22 cellular contexts compared by ENCODE assay signal in the genomic region with DNA sequence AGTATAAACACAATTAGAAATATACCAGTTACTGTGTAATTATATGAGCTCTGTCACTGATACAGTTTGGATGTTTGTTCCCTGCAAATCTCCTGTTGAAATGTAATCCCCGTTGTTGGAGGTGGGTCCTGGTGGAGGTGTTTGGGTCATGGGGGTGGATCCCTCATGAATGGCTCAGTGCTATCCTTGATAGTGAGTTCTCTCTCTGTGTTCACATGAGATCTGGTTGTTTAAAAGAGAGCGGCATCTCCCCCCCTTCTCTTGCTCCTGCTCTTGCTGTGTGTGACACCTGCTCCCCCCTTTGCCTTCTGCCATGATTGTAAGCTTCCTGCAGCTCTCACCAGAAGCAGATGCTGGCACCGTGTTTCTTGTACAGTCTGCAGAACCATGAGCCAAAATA.
"Had no signal": no experiment of that assay in that cellular context is flagged by ENCODE, and none has a peak within 500 bp of the region (broad histone marks: within the 10 kb centered on the region; RNA-seq: fewer than 3 reads in every experiment).

No MANE protein-coding gene starts in this region.

- ATAC-seq: activated CD4-positive, alpha-beta T cell treated with anti-CD3 and anti-CD28 coated beads for 36 hours; body of pancreas; left lung; lower lobe of right lung; mucosa of descending colon; natural killer cell treated with Interleukin-12 subunit alpha and Interleukin-12 subunit beta and Interleukin-15 and Interleukin-18, amount 100 ng/mL, for 72 hours; right lobe of liver had no signal

- DNase-seq: activated CD4-positive, alpha-beta T cell treated with anti-CD3 and anti-CD28 coated beads for 36 hours; activated CD4-positive, CD25-positive, alpha-beta regulatory T cell; activated effector memory CD4-positive, alpha-beta T cell treated with anti-CD3 and anti-CD28 coated beads, Interleukin-2, amount 50 U/mL, for 16 hours; activated naive CD4-positive, alpha-beta T cell treated with anti-CD3 and anti-CD28 coated beads for 36 hours; activated naive CD8-positive, alpha-beta T cell treated with anti-CD3 and anti-CD28 coated beads for 36 hours; activated T-cell treated with anti-CD3 and anti-CD28 coated beads, Interleukin-2, amount 50 U/mL, for 1 hour; adrenal gland; aorta; body of pancreas; cerebellar nuclear complex; colonic mucosa; effector CD8-positive, alpha-beta T cell; hippocampal formation; kidney glomerular epithelial cell; left lung; lower lobe of right lung; mucosa of descending colon; right lobe of liver; stimulated activated CD4-positive, alpha-beta T cell treated with anti-CD3 and anti-CD28 coated beads, Interleukin-2, amount 100 ng/mL, for 48 hours; stimulated activated naive CD4-positive, alpha-beta T cell treated with Interleukin-2 at 50 U/mL for 16 hours had no signal

- H3K36me3 ChIP-seq: adrenal gland, colonic mucosa, left lung, lower lobe of right lung, right lobe of liver, tibial nerve had no signal

- H3K4me1 ChIP-seq: colonic mucosa, left lung, right lobe of liver, tibial nerve had no signal

- H3K27me3 ChIP-seq: adrenal gland, body of pancreas, colonic mucosa, left lung, right lobe of liver, tibial nerve had no signal

- H3K4me3 ChIP-seq: adrenal gland, body of pancreas, colonic mucosa, left lung, lower lobe of right lung, mucosa of descending colon, right lobe of liver, tibial nerve had no signal

- H3K27ac ChIP-seq: adrenal gland, body of pancreas, colonic mucosa, left lung, lower lobe of right lung, right lobe of liver, tibial nerve had no signal

- H3K9me3 ChIP-seq: adrenal gland, body of pancreas, colonic mucosa, left lung, lower lobe of right lung, mucosa of descending colon, right lobe of liver, tibial nerve had no signal
